ENCODE assay signal across 2 cellular contexts in the genomic region with DNA sequence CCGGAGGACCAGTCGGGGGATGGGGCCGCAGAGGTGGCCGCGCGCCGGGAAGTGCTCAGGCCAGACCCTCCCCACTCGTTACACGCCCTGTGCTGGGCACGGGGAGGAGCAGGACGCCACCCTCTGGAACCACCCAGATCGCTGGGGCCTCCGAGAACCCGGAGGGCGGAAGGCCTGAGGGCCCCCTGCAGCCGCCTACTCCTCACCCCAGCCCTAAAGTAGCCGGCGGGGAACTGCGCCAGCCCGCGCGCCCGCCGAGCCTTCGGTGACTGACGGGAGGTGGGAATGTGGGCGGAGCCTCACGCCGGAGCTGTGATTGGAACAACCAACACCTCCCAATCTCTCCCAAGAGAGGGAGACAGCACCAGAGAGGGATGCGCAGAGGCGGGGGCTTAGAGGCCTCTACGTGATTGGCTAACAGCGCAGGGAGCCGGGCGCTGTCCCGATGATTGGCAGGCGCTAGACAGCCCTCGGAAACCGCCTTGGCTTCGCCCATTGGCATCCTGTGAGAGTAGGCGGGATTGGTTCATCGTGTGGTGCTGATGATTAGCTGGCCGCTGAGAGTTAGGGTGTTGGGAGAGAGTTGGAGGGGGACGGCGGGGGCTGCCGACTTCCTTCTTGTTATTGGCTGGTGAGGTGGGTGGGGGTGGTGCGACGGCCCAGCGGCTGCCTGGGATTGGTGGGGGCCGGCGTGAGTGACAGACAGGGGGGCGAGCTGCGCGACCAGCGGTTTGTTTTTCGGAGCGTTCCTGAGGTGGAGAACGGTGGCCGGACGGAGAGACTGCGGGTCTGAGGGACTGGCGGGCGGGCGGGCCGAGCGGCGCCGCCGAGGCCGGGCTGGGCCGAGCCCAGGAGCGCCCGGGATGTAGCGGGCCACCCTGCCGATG.
TF ChIP-seq lines count a peak whose summit lies in the region.

Gene MAP3K3 (plus strand): TSS at position 734 of the 887 bp plus-strand sequence. CDS start 343 bp downstream, outside the sequence.

TF ChIP-seq in HCT116, 20 proteins besides CTCF, POLR2A, EP300 and RAD21 (continued from another document):
- TF ChIP-seq, protein P1, sequence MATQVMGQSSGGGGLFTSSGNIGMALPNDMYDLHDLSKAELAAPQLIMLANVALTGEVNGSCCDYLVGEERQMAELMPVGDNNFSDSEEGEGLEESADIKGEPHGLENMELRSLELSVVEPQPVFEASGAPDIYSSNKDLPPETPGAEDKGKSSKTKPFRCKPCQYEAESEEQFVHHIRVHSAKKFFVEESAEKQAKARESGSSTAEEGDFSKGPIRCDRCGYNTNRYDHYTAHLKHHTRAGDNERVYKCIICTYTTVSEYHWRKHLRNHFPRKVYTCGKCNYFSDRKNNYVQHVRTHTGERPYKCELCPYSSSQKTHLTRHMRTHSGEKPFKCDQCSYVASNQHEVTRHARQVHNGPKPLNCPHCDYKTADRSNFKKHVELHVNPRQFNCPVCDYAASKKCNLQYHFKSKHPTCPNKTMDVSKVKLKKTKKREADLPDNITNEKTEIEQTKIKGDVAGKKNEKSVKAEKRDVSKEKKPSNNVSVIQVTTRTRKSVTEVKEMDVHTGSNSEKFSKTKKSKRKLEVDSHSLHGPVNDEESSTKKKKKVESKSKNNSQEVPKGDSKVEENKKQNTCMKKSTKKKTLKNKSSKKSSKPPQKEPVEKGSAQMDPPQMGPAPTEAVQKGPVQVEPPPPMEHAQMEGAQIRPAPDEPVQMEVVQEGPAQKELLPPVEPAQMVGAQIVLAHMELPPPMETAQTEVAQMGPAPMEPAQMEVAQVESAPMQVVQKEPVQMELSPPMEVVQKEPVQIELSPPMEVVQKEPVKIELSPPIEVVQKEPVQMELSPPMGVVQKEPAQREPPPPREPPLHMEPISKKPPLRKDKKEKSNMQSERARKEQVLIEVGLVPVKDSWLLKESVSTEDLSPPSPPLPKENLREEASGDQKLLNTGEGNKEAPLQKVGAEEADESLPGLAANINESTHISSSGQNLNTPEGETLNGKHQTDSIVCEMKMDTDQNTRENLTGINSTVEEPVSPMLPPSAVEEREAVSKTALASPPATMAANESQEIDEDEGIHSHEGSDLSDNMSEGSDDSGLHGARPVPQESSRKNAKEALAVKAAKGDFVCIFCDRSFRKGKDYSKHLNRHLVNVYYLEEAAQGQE (IDR thresholded peaks at IDR 0.05; ENCODE audit: low read depth): no peak
- TF ChIP-seq SIN3A (IDR thresholded peaks at IDR 0.05; ENCODE audit: low read depth): peak; percentile 88
- no peak for TF ChIP-seq CBX3 (IDR thresholded peaks at IDR 0.05; ENCODE audit: low read depth)
- TF ChIP-seq EZH2 (IDR thresholded peaks at IDR 0.05): no peak
- TF ChIP-seq, protein P2, sequence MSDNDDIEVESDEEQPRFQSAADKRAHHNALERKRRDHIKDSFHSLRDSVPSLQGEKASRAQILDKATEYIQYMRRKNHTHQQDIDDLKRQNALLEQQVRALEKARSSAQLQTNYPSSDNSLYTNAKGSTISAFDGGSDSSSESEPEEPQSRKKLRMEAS (IDR thresholded peaks at IDR 0.05): 0 out of 2 replicates have a peak, but pooled peaks have one; percentile 26
- TF ChIP-seq SP1 (IDR thresholded peaks at IDR 0.05; ENCODE audit: low read depth): peak; percentile 99
- no peak for TF ChIP-seq CEBPB (IDR thresholded peaks at IDR 0.05; ENCODE audit: low read depth)
- no peak for TF ChIP-seq TCF7L2 (IDR thresholded peaks at IDR 0.05; ENCODE audit: borderline replicate concordance, extremely low read depth, insufficient read depth, insufficient read length)
- TF ChIP-seq POLR2AphosphoS5 (IDR thresholded peaks at IDR 0.05; ENCODE audit: low read depth, low read length): peak; percentile 98
- TF ChIP-seq ZFX (IDR thresholded peaks at IDR 0.05): peak; percentile 82
- no peak for TF ChIP-seq JUND (IDR thresholded peaks at IDR 0.05)
- TF ChIP-seq YY1 (IDR thresholded peaks at IDR 0.05; ENCODE audit: extremely low read depth, insufficient replicate concordance, low read depth, low read length): no peak
- no peak for TF ChIP-seq ZNF274 (IDR thresholded peaks at IDR 0.05; ENCODE audit: low read depth, low read length)
- TF ChIP-seq ATF3 (IDR thresholded peaks at IDR 0.05): no peak
- no peak for TF ChIP-seq ELF1 (IDR thresholded peaks at IDR 0.05; ENCODE audit: borderline replicate concordance, low read depth)
- no peak for TF ChIP-seq SRF (IDR thresholded peaks at IDR 0.05; ENCODE audit: low read depth)
- TF ChIP-seq, protein P3, sequence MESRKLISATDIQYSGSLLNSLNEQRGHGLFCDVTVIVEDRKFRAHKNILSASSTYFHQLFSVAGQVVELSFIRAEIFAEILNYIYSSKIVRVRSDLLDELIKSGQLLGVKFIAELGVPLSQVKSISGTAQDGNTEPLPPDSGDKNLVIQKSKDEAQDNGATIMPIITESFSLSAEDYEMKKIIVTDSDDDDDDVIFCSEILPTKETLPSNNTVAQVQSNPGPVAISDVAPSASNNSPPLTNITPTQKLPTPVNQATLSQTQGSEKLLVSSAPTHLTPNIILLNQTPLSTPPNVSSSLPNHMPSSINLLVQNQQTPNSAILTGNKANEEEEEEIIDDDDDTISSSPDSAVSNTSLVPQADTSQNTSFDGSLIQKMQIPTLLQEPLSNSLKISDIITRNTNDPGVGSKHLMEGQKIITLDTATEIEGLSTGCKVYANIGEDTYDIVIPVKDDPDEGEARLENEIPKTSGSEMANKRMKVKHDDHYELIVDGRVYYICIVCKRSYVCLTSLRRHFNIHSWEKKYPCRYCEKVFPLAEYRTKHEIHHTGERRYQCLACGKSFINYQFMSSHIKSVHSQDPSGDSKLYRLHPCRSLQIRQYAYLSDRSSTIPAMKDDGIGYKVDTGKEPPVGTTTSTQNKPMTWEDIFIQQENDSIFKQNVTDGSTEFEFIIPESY (IDR thresholded peaks at IDR 0.05; ENCODE audit: extremely low read depth, insufficient replicate concordance, low read length): peak; percentile 6
- no peak for TF ChIP-seq FOSL1 (IDR thresholded peaks at IDR 0.05; ENCODE audit: low read depth)

TF ChIP-seq in neural cell, 6 proteins besides CTCF, POLR2A, EP300 and RAD21 (continued from another document):
- TF ChIP-seq, protein P1 (IDR thresholded peaks at IDR 0.05; ENCODE audit: borderline replicate concordance): peak; percentile 77
- TF ChIP-seq POLR2AphosphoS5 (IDR thresholded peaks at IDR 0.05) (peak; percentile 85), TAF1 (IDR thresholded peaks at IDR 0.05; ENCODE audit: low read depth) (peak; percentile 88)
TF ChIP-seq in neural cell: peak in this region for 4.
